9 cellular contexts compared by ENCODE assay signal in genomic region chr1:1665815-1666251, GRCh38. TPM values are rescaled to one million over a fixed set of nuclear protein-coding genes. Genes with fewer than 3 reads are reported as not detected.
DNase-seq lines count a peak whose midpoint lies in the region; ATAC-seq and TF ChIP-seq lines count a peak whose summit lies in the region.
"Had no signal": no experiment of that assay in that cellular context is flagged by ENCODE, and none has a peak within 500 bp of the region (broad histone marks: within the 10 kb centered on the region; RNA-seq: fewer than 3 reads in every experiment).

No MANE protein-coding gene starts in this region.

- no peak overlapping the region for H3K27ac ChIP-seq in PC-3 (ENCODE audit: low read length)
- H3K27ac ChIP-seq in dorsolateral prefrontal cortex = no peak overlapping the region
- no peak overlapping the region for H3K27ac ChIP-seq in psoas muscle

- peaks cover 3% of the 10 kb centered on the region for H3F3A ChIP-seq in PC-3 (ENCODE audit: low read length, unreplicated experiment)

- POLR2A ChIA-PET in PC-3 (lab: Charles Lee; ENCODE audit: unreplicated experiment) = no interaction called here

- no TSS peak for BruUV-seq in PC-3 (replicated peaks; lab: Mats Ljungman, UMichigan)

- no peaks in the 10 kb centered on the region for H3K9me2 ChIP-seq in PC-3 (replicated peaks; ENCODE audit: low read length)

- no peak overlapping the region for H2AFZ ChIP-seq in PC-3 (ENCODE audit: low read length)

- ATAC-seq in PC-3 = no peak
- peak in 1 of 4 donors; percentile 44 for ATAC-seq in psoas muscle
- ATAC-seq in GM18909 (IDR thresholded peaks at IDR 0.05; ENCODE audit: poor library complexity, unreplicated experiment) = no peak
- no peak for ATAC-seq in GM18907 (IDR thresholded peaks at IDR 0.05; ENCODE audit: unreplicated experiment)

- H3K27me3 ChIP-seq in PC-3 (ENCODE audit: low read length) (no peaks in the 10 kb centered on the region), dorsolateral prefrontal cortex (no peaks in the 10 kb centered on the region), psoas muscle (ENCODE audit: insufficient read depth in 3 of 3, low read length in 2 of 3) (no peaks in the 10 kb centered on the region)

- no peaks in the 10 kb centered on the region for H4K20me1 ChIP-seq in PC-3 (ENCODE audit: low read length)

- H3K4me1 ChIP-seq in PC-3 (ENCODE audit: insufficient read depth, low read length) (no peaks in the 10 kb centered on the region), psoas muscle (peaks cover 12% of the 10 kb centered on the region)

- H3K79me2 ChIP-seq in PC-3 (ENCODE audit: low read length) = no peaks in the 10 kb centered on the region

- H3K4me3 ChIP-seq in PC-3 (ENCODE audit: low read length) (no peak overlapping the region), dorsolateral prefrontal cortex (no peak overlapping the region), psoas muscle (no peak overlapping the region)

- DNase-seq in ELF-1 (ENCODE audit: low read depth, low spot score) (peak; percentile 43), PC-3 (no peak), dorsolateral prefrontal cortex (no peak), psoas muscle (no peak), NCI-H2081 (lab: John Stamatoyannopoulos, UW) (no peak), hypothalamus (lab: John Stamatoyannopoulos, UW) (no peak)
- DNase-seq: T1000 had no signal

- CTCF ChIA-PET in PC-3 (lab: Charles Lee) = interaction anchor here (0.6 kb wide), 1 partner anchor 870 kb away, joined by 3 read pairs; no protein-coding TSS in a partner anchor

- intact Hi-C loops in PC-3 (cut with micrococcal nuclease) = no loop called here
- intact Hi-C loops in dorsolateral prefrontal cortex (cut with DNase I) = no loop called here
- intact Hi-C loops in psoas muscle (cut with DNase I) = loop anchor here in 1 of 2 donors (1.0 kb wide), 1 partner anchor 63 kb away; no protein-coding TSS in a partner anchor

- 75 to 82% (median 77%) methylated on average over 25 of the region's 25 CpGs for WGBS in psoas muscle, 3 donors

- H3K9me3 ChIP-seq in PC-3 (ENCODE audit: low read length) (no peaks in the 10 kb centered on the region), psoas muscle (no peaks in the 10 kb centered on the region)

- TF ChIP-seq CTCF in PC-3 (conservative IDR thresholded peaks at IDR 0.05; ENCODE audit: low read depth, low read length) (peak; percentile 78), dorsolateral prefrontal cortex (IDR thresholded peaks at IDR 0.05 in 54 of 56, conservative IDR thresholded peaks at IDR 0.05 in 2 of 56; ENCODE audit: low read depth in 1 of 56, partially characterized antibody in 56 of 56) (peak in 44 of 56 donors; percentile 7 to 54 (median 31)), psoas muscle (IDR thresholded peaks at IDR 0.05) (peak; percentile 33)

- no peak overlapping the region for H3K9ac ChIP-seq in PC-3 (ENCODE audit: low read length)

- no peak overlapping the region for H3K4me2 ChIP-seq in PC-3 (ENCODE audit: low read length)

- peaks cover 17% of the 10 kb centered on the region for H3K36me3 ChIP-seq in PC-3 (ENCODE audit: low read depth, low read length)
- peaks cover 2 to 57% of the 10 kb centered on the region in 2 donors for H3K36me3 ChIP-seq in psoas muscle (ENCODE audit: insufficient read depth in 1 of 2, low read depth in 1 of 2)

RNA-seq across cellular contexts. Expression of gene CDK11B, which starts 7.0 kb away (rescaled TPM):
- total RNA-seq in PC-3 (2014; rRNA removed) (38.6 and 50.4 TPM in 2 replicates), dorsolateral prefrontal cortex (10 to 100 TPM; 20.7 to 39.4 (median 29.1) TPM), psoas muscle (10 to 100 TPM; 30.6 to 43.0 (median 36.4) TPM)
- 10 to 100 TPM; 42.1 to 72.8 (median 55.2) TPM for polyA plus RNA-seq in psoas muscle

RNA-seq across cellular contexts. Expression of gene SLC35E2B, which starts 26.8 kb away (rescaled TPM):
- total RNA-seq in PC-3 (2014; rRNA removed) (38.1 and 45.6 TPM in 2 replicates), dorsolateral prefrontal cortex (100 to 1,000 TPM in 15 of 120 experiments, 10 to 100 TPM in 105; 48.2 to 137 (median 82.2) TPM), psoas muscle (10 to 100 TPM; 12.6 to 23.9 (median 14.9) TPM)
- 10 to 100 TPM in 2 of 3 donors, 1 to 10 TPM in 1; 9.2 to 16.4 (median 11.5) TPM for polyA plus RNA-seq in psoas muscle

RNA-seq across cellular contexts. Expression of gene MMP23B, which starts 33.9 kb away (rescaled TPM):
- 25.9 and 28.4 TPM in 2 replicates for total RNA-seq in PC-3 (2014; rRNA removed)
- 10 to 100 TPM in 7 of 120 experiments, 1 to 10 TPM in 113; 1.2 to 13.7 (median 4.2) TPM for total RNA-seq in dorsolateral prefrontal cortex
- total RNA-seq in psoas muscle = 1 to 10 TPM in 1 of 4 donors, under 1 TPM in 2, not detected in 1; 0.32 to 1.8 (median 0.64) TPM
- polyA plus RNA-seq in psoas muscle = under 1 TPM in 2 of 3 donors, not detected in 1; 0.25 to 0.29 TPM

RNA-seq across cellular contexts. Expression of gene MIB2, which starts 50.5 kb away (rescaled TPM):
- total RNA-seq in PC-3 (2014; rRNA removed) (164 and 218 TPM in 2 replicates), dorsolateral prefrontal cortex (100 to 1,000 TPM in 116 of 120 experiments, 10 to 100 TPM in 4; 86.0 to 202 (median 127) TPM), psoas muscle (100 to 1,000 TPM in 1 of 4 donors, 10 to 100 TPM in 3; 66.5 to 106 (median 75.4) TPM)
- 10 to 100 TPM; 41.8 to 80.5 (median 78.7) TPM for polyA plus RNA-seq in psoas muscle

RNA-seq across cellular contexts. Expression of gene CDK11A, which starts 58.3 kb away (rescaled TPM):
- total RNA-seq in PC-3 (2014; rRNA removed) (11.6 and 18.3 TPM in 2 replicates), dorsolateral prefrontal cortex (10 to 100 TPM; 17.9 to 87.7 (median 40.9) TPM), psoas muscle (10 to 100 TPM; 15.9 to 36.6 (median 22.5) TPM)
- 10 to 100 TPM; 16.8 to 29.8 (median 17.4) TPM for polyA plus RNA-seq in psoas muscle
